ENCODE assay signal across 9 cellular contexts in genomic region chr19:952680-953500, GRCh38. TPM values are rescaled to one million over a fixed set of nuclear protein-coding genes. Genes with fewer than 3 reads are reported as not detected.
DNase-seq lines count a peak whose midpoint lies in the region; ATAC-seq lines count a peak whose summit lies in the region.
"Had no signal": no experiment of that assay in that cellular context is flagged by ENCODE, and none has a peak within 500 bp of the region (broad histone marks: within the 10 kb centered on the region; RNA-seq: fewer than 3 reads in every experiment).

No MANE protein-coding gene starts in this region.

- POLR2A ChIA-PET in CD8-positive, alpha-beta memory T cell (lab: Charles Lee), result no interaction called here
- POLR2A ChIA-PET in naive thymus-derived CD8-positive, alpha-beta T cell (lab: Charles Lee), result interaction anchor here (1.0 to 1.2 kb wide), 3 partner anchors 15 to 31 kb away, joined by 3 to 4 read pairs (median 3); partner anchors contain the start of gene WDR18

- no peaks in the 10 kb centered on the region for H3K9me3 ChIP-seq in CD8-positive, alpha-beta memory T cell (ENCODE audit: low read length)
- no peaks in the 10 kb centered on the region for H3K9me3 ChIP-seq in HUES6 (ENCODE audit: control insufficient read depth, insufficient read depth, low read depth, low read length)

- CTCF ChIA-PET in CD8-positive, alpha-beta memory T cell (lab: Charles Lee), result interaction anchor here (1.0 kb wide), 1 partner anchor 28 kb away, joined by 3 read pairs; no protein-coding TSS in a partner anchor

- H3K27me3 ChIP-seq in CD8-positive, alpha-beta memory T cell (ENCODE audit: insufficient read depth, low read length, poor library complexity, severe bottlenecking), result no peaks in the 10 kb centered on the region
- H3K27me3 ChIP-seq in HUES6 (ENCODE audit: control insufficient read depth, insufficient read depth, low read length), result no peaks in the 10 kb centered on the region

- no peaks in the 10 kb centered on the region for H3K9me3 Mint-ChIP-seq in CD8-positive, alpha-beta memory T cell
- no peaks in the 10 kb centered on the region for H3K9me3 Mint-ChIP-seq in central memory CD8-positive, alpha-beta T cell
- H3K9me3 Mint-ChIP-seq in naive thymus-derived CD8-positive, alpha-beta T cell, result no peaks in the 10 kb centered on the region

- no peak for DNase-seq in CD8-positive, alpha-beta memory T cell
- DNase-seq in central memory CD8-positive, alpha-beta T cell (ENCODE audit: low spot score in 2 of 2), result no peak
- no peak for DNase-seq in naive thymus-derived CD8-positive, alpha-beta T cell
- no peak for DNase-seq in SHP77 (lab: John Stamatoyannopoulos, UW)
- DNase-seq: central memory CD4-positive, alpha-beta T cell had no signal

- peaks cover 0 to 26% (median 2%) of the 10 kb centered on the region in 3 donors for H3K4me1 Mint-ChIP-seq in CD8-positive, alpha-beta memory T cell
- peaks cover 4% of the 10 kb centered on the region for H3K4me1 Mint-ChIP-seq in central memory CD8-positive, alpha-beta T cell
- peaks cover 2 to 24% (median 7%) of the 10 kb centered on the region in 4 donors for H3K4me1 Mint-ChIP-seq in naive thymus-derived CD8-positive, alpha-beta T cell

- peak overlapping the region in 4 of 8 donors; percentile 3 to 83 (median 72) for H3K27ac Mint-ChIP-seq in CD8-positive, alpha-beta memory T cell
- H3K27ac Mint-ChIP-seq in central memory CD8-positive, alpha-beta T cell (ENCODE audit: low read depth), result peak overlapping the region; percentile 57
- peak overlapping the region in 1 of 10 donors; percentile 48 for H3K27ac Mint-ChIP-seq in naive thymus-derived CD8-positive, alpha-beta T cell

- peak overlapping the region; percentile 73 for H3K27ac ChIP-seq in CD8-positive, alpha-beta memory T cell (ENCODE audit: low read depth, low read length)
- H3K27ac ChIP-seq in HUES6 (ENCODE audit: low read depth, low read length), result peak overlapping the region; percentile 96

- no peaks in the 10 kb centered on the region for H3K36me3 Mint-ChIP-seq in CD8-positive, alpha-beta memory T cell
- H3K36me3 Mint-ChIP-seq in central memory CD8-positive, alpha-beta T cell (ENCODE audit: insufficient read depth), result peaks cover 2% of the 10 kb centered on the region
- peaks cover 0 to 2% (median 0%) of the 10 kb centered on the region in 3 donors for H3K36me3 Mint-ChIP-seq in naive thymus-derived CD8-positive, alpha-beta T cell

- ATAC-seq in central memory CD8-positive, alpha-beta T cell (replicated peaks; ENCODE audit: extremely low read depth, poor library complexity, severe bottlenecking), result peak; percentile 19
- peak in 1 of 2 donors; percentile 37 for ATAC-seq in naive thymus-derived CD8-positive, alpha-beta T cell
- no peak for ATAC-seq in activated CD4-positive, CD25-positive, alpha-beta regulatory T cell treated with anti-CD3 and anti-CD28 coated beads, Interleukin-2, amount 50 U/mL, for 24 hours
- no peak for ATAC-seq in GM21447 (IDR thresholded peaks at IDR 0.05; ENCODE audit: unreplicated experiment)
- no peak for ATAC-seq in GM19452 (IDR thresholded peaks at IDR 0.05; ENCODE audit: unreplicated experiment)

- H3K27me3 Mint-ChIP-seq in CD8-positive, alpha-beta memory T cell, result peaks cover 0 to 1% of the 10 kb centered on the region in 2 donors
- no peaks in the 10 kb centered on the region for H3K27me3 Mint-ChIP-seq in central memory CD8-positive, alpha-beta T cell
- H3K27me3 Mint-ChIP-seq in naive thymus-derived CD8-positive, alpha-beta T cell, result no peaks in the 10 kb centered on the region

- H3K4me3 Mint-ChIP-seq in CD8-positive, alpha-beta memory T cell, result peak overlapping the region; percentile 40 to 81 (median 73)
- peak overlapping the region; percentile 79 for H3K4me3 Mint-ChIP-seq in central memory CD8-positive, alpha-beta T cell
- H3K4me3 Mint-ChIP-seq in naive thymus-derived CD8-positive, alpha-beta T cell, result peak overlapping the region in 6 of 10 donors; percentile 32 to 53 (median 39)

- H3K9ac ChIP-seq in HUES6 (ENCODE audit: low read length), result peak overlapping the region; percentile 68

- peaks cover 19% of the 10 kb centered on the region for H3K4me1 ChIP-seq in CD8-positive, alpha-beta memory T cell (ENCODE audit: insufficient read depth, low read length)
- H3K4me1 ChIP-seq in HUES6 (ENCODE audit: control insufficient read depth, insufficient read depth, low read length), result peaks cover 47% of the 10 kb centered on the region

- no peaks in the 10 kb centered on the region for H3K36me3 ChIP-seq in CD8-positive, alpha-beta memory T cell (ENCODE audit: insufficient read depth, low read length)
- 0 out of 2 replicates have a peak, but pooled peaks cover 7% of the 10 kb centered on the region for H3K36me3 ChIP-seq in HUES6 (ENCODE audit: control insufficient read depth, insufficient read depth, low read length)

- peak overlapping the region; percentile 26 for H3K4me3 ChIP-seq in CD8-positive, alpha-beta memory T cell (ENCODE audit: low read length)
- peak overlapping the region; percentile 40; the same call in 1 of the 2 replicates for H3K4me3 ChIP-seq in HUES6 (ENCODE audit: low read depth, low read length)

RNA-seq across cellular contexts. Expression of gene ARID3A, which starts 27.1 kb away (rescaled TPM):
- 10 to 100 TPM; 12.8 to 15.9 TPM for total RNA-seq in CD8-positive, alpha-beta memory T cell
- polyA plus RNA-seq in CD8-positive, alpha-beta memory T cell, result 0.49 TPM
- total RNA-seq in naive thymus-derived CD8-positive, alpha-beta T cell, result 1 to 10 TPM; 3.5 to 5.0 TPM
- polyA plus RNA-seq in naive thymus-derived CD8-positive, alpha-beta T cell, result under 1 TPM; 0.09 to 0.58 (median 0.16) TPM

RNA-seq across cellular contexts. Expression of gene WDR18, which starts 31.3 kb away (rescaled TPM):
- 100 to 1,000 TPM; 108 to 133 TPM for total RNA-seq in CD8-positive, alpha-beta memory T cell
- 61.3 TPM for polyA plus RNA-seq in CD8-positive, alpha-beta memory T cell
- total RNA-seq in naive thymus-derived CD8-positive, alpha-beta T cell, result 10 to 100 TPM; 50.6 to 54.1 TPM
- 10 to 100 TPM; 51.2 to 72.7 (median 64.1) TPM for polyA plus RNA-seq in naive thymus-derived CD8-positive, alpha-beta T cell

RNA-seq across cellular contexts. Expression of gene KISS1R, which starts 35.8 kb away (rescaled TPM):
- total RNA-seq in CD8-positive, alpha-beta memory T cell, result 1 to 10 TPM; 1.2 to 2.3 TPM
- 0.49 TPM for polyA plus RNA-seq in CD8-positive, alpha-beta memory T cell
- 1 to 10 TPM; 1.4 to 2.6 TPM for total RNA-seq in naive thymus-derived CD8-positive, alpha-beta T cell
- under 1 TPM; 0.18 to 0.58 (median 0.52) TPM for polyA plus RNA-seq in naive thymus-derived CD8-positive, alpha-beta T cell

RNA-seq across cellular contexts. Expression of gene R3HDM4, which starts 39.9 kb away (rescaled TPM):
- total RNA-seq in CD8-positive, alpha-beta memory T cell, result 10 to 100 TPM; 60.7 to 65.2 TPM
- 197 TPM for polyA plus RNA-seq in CD8-positive, alpha-beta memory T cell
- total RNA-seq in naive thymus-derived CD8-positive, alpha-beta T cell, result 100 to 1,000 TPM; 179 to 184 TPM
- 100 to 1,000 TPM; 137 to 238 (median 182) TPM for polyA plus RNA-seq in naive thymus-derived CD8-positive, alpha-beta T cell

RNA-seq across cellular contexts. Expression of gene GRIN3B, which starts 47.3 kb away (rescaled TPM):
- total RNA-seq in CD8-positive, alpha-beta memory T cell, result not detected
- polyA plus RNA-seq in CD8-positive, alpha-beta memory T cell, result not detected
- not detected for total RNA-seq in naive thymus-derived CD8-positive, alpha-beta T cell
- polyA plus RNA-seq in naive thymus-derived CD8-positive, alpha-beta T cell, result not detected
